Comparison of ENCODE assay signal across 27 cellular contexts in the genomic region with DNA sequence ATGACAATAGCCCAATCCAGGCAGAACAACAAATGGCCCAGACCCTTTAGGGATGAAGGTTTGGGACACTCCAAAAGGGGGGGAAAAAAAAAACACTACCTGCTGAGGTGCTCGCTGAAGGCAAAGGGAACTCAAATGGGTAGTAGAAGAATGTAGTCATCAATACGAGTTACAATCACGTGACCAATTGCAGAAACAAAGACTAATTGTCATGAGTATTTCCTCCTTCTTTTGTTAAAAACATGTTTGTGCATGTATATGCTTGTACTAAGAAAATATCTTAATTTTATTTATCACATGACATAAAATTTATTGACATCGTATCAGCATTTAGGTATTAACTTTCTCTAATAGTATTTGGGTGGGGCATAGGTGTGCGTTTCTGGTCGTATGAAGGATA.
"Had no signal": no experiment of that assay in that cellular context is flagged by ENCODE, and none has a peak within 500 bp of the region (broad histone marks: within the 10 kb centered on the region; RNA-seq: fewer than 3 reads in every experiment).

No MANE protein-coding gene starts in this region.

- H3K27me3 ChIP-seq: stomach, suprapubic skin, testis, thyroid gland, tibial artery, tibial nerve, transverse colon, upper lobe of left lung, upper lobe of right lung, uterus, vagina had no signal

- FAIRE-seq: urothelium cell line had no signal

- H3K4me1 ChIP-seq: stomach, suprapubic skin, testis, thyroid gland, tibial artery, tibial nerve, transverse colon, upper lobe of left lung, upper lobe of right lung, uterus, vagina had no signal

- H3K27ac ChIP-seq: stomach, suprapubic skin, testis, thoracic aorta, thyroid gland, tibial artery, tibial nerve, transverse colon, upper lobe of left lung, upper lobe of right lung, uterus, vagina had no signal

- H3K36me3 ChIP-seq: stomach, suprapubic skin, thoracic aorta, thyroid gland, tibial artery, tibial nerve, transverse colon, upper lobe of left lung, upper lobe of right lung, uterus, vagina had no signal

- DNase-seq: stimulated activated CD4-positive, alpha-beta T cell treated with anti-CD3 and anti-CD28 coated beads, Interleukin-2, amount 100 ng/mL, for 48 hours; stimulated activated CD4-positive, alpha-beta T cell treated with anti-CD3 and anti-CD28 coated beads, Interleukin-4, amount 100 ng/mL, for 1 hour; stimulated activated CD4-positive, alpha-beta T cell treated with anti-CD3 and anti-CD28 coated beads, Interleukin-4, amount 100 ng/mL, for 24 hours; stimulated activated CD4-positive, alpha-beta T cell treated with anti-CD3 and anti-CD28 coated beads, Interleukin-4, amount 100 ng/mL, for 4 hours; stimulated activated CD8-positive, alpha-beta memory T cell treated with anti-CD3 and anti-CD28 coated beads, Interleukin-4, amount 100 ng/mL, for 48 hours; stimulated activated naive B cell treated with anti-CD40 and anti-IgM and Interleukin-4, amounts not matched to agents 10 μg/mL and 1 μg/mL and 100 μg/mL, for 72 hours; stimulated activated naive CD4-positive, alpha-beta T cell; stimulated activated naive CD4-positive, alpha-beta T cell treated with Interleukin-2 at 50 U/mL for 16 hours; stimulated activated naive CD8-positive, alpha-beta T cell treated with anti-CD3 and anti-CD28 coated beads, Interleukin-15, amount 100 ng/mL, for 72 hours; stimulated activated naive CD8-positive, alpha-beta T cell treated with anti-CD3 and anti-CD28 coated beads, Interleukin-15, Interleukin-2, amounts not matched to agents 100 U/mL and 50 U/mL, for 24 hours; stomach; substantia nigra; testis; thyroid gland; tibial artery; transverse colon; trophoblast cell; upper lobe of left lung; upper lobe of right lung; uterus had no signal

- H3K4me3 ChIP-seq: stomach, suprapubic skin, testis, thoracic aorta, thyroid gland, tibial artery, tibial nerve, transverse colon, upper lobe of left lung, upper lobe of right lung, uterus, vagina had no signal

- H3K9me3 ChIP-seq: suprapubic skin, testis, thoracic aorta, thyroid gland, transverse colon, upper lobe of right lung, uterus, vagina had no signal

- ATAC-seq: stimulated activated effector memory CD8-positive, alpha-beta T cell treated with anti-CD3 and anti-CD28 coated beads, Interleukin-12 subunit alpha, Interleukin-12 subunit beta, amount 100 ng/mL, for 72 hours; stimulated activated memory B cell treated with anti-CD40 and anti-IgM and Interleukin-4, amounts not matched to agents 10 μg/mL and 1 μg/mL and 100 μg/mL, for 72 hours; stimulated activated naive B cell treated with anti-CD40 and anti-IgM and Interleukin-4, amounts not matched to agents 10 μg/mL and 1 μg/mL and 100 μg/mL, for 72 hours; stimulated activated naive CD8-positive, alpha-beta T cell treated with anti-CD3 and anti-CD28 coated beads, Interleukin-15, amount 100 ng/mL, for 72 hours; stimulated activated naive CD8-positive, alpha-beta T cell treated with anti-CD3 and anti-CD28 coated beads, Interleukin-15, Interleukin-2, amounts not matched to agents 100 U/mL and 50 U/mL, for 24 hours; upper lobe of right lung had no signal
